ENCODE assay signal across 2 cellular contexts in genomic region chr11:69594481-69594880, GRCh38.
TF ChIP-seq lines count a peak whose summit lies in the region.

No MANE protein-coding gene starts in this region.

TF ChIP-seq in IMR-90, 13 proteins besides CTCF, POLR2A, EP300 and RAD21 (continued from another document):
- TF ChIP-seq RCOR1 (IDR thresholded peaks at IDR 0.05; ENCODE audit: insufficient replicate concordance, low read length): no peak
- no peak for TF ChIP-seq USF2 (IDR thresholded peaks at IDR 0.05; ENCODE audit: low read depth, low read length)
- no peak for TF ChIP-seq ELK1 (IDR thresholded peaks at IDR 0.05; ENCODE audit: borderline replicate concordance, low read depth, low read length)

TF ChIP-seq in SK-N-SH, 30 proteins besides CTCF, POLR2A, EP300 and RAD21 (continued from another document):
- TF ChIP-seq REST (IDR thresholded peaks at IDR 0.05; ENCODE audit: low read depth, low read length): no peak
